ENCODE assay signal across 9 cellular contexts in genomic region chr20:40506567-40506966, GRCh38.
DNase-seq lines count a peak whose midpoint lies in the region; ATAC-seq and FAIRE-seq lines count a peak whose summit lies in the region.
"Had no signal": no experiment of that assay in that cellular context is flagged by ENCODE, and none has a peak within 500 bp of the region (broad histone marks: within the 10 kb centered on the region; RNA-seq: fewer than 3 reads in every experiment).

No MANE protein-coding gene starts in this region.

- no peaks in the 10 kb centered on the region for H3K4me1 Mint-ChIP-seq in effector memory CD8-positive, alpha-beta T cell (ENCODE audit: low read depth in 2 of 2)
- H3K4me1 Mint-ChIP-seq: IgD-negative memory B cell had no signal

- peaks cover 0 to 18% of the 10 kb centered on the region in 2 donors for H3K27me3 Mint-ChIP-seq in effector memory CD8-positive, alpha-beta T cell

- DNase-seq in GM03348 (ENCODE audit: low spot score) = peak; percentile 96
- DNase-seq in RKO (ENCODE audit: low spot score) = peak; percentile 75
- DNase-seq in effector memory CD8-positive, alpha-beta T cell = peak in 1 of 3 experiments; percentile 1
- peak; percentile 88 for DNase-seq in medulla oblongata (ENCODE audit: extremely low spot score)
- peak; percentile 97 for DNase-seq in urothelium cell line (ENCODE audit: low spot score)
- DNase-seq in NCI-H2081 treated with DMSO at 0.1 percent for 48 hours (lab: John Stamatoyannopoulos, UW) = no peak
- no peak for DNase-seq in NCI-H774 (lab: John Stamatoyannopoulos, UW)

- FAIRE-seq in urothelium cell line (lab: Jason Lieb, UNC) = peak; percentile 89

- H3K27ac Mint-ChIP-seq in effector memory CD8-positive, alpha-beta T cell = no peak overlapping the region
- H3K27ac Mint-ChIP-seq: IgD-negative memory B cell had no signal

- no peak overlapping the region for H3K4me3 Mint-ChIP-seq in effector memory CD8-positive, alpha-beta T cell
- H3K4me3 Mint-ChIP-seq: IgD-negative memory B cell had no signal

- ATAC-seq in effector memory CD8-positive, alpha-beta T cell (replicated peaks) = peak; percentile 29
- ATAC-seq in GM18520 (IDR thresholded peaks at IDR 0.05; ENCODE audit: unreplicated experiment) = no peak

- no peaks in the 10 kb centered on the region for H3K9me3 Mint-ChIP-seq in effector memory CD8-positive, alpha-beta T cell
- H3K9me3 Mint-ChIP-seq: IgD-negative memory B cell had no signal

- no peaks in the 10 kb centered on the region for H3K36me3 Mint-ChIP-seq in effector memory CD8-positive, alpha-beta T cell (ENCODE audit: insufficient read depth)

Comparison
In these comparisons a context has a peak if more than half of its experiments do, and no peak if none do; other contexts are left out.
1. DNase-seq: peak in GM03348 (single experiment), RKO (single experiment), medulla oblongata (single experiment) and urothelium cell line (single experiment); none in NCI-H2081 treated with DMSO at 0.1 percent for 48 hours (single experiment) and NCI-H774 (single experiment).